22 cellular contexts compared by ENCODE assay signal in the genomic region with DNA sequence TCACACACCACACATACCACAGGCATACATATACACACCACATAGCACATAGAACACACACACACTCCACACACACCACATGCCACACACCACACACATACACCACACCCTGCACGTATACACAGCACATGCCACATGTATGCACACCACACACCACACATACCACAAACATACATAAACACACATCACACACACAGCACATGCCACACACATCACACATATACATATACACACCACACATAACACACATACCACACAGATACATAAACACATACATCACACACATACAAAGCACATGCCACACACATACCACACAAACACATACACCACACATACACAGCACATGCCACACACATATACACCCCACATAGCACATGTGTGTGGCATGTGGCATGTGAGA.
"Had no signal": no experiment of that assay in that cellular context is flagged by ENCODE, and none has a peak within 500 bp of the region (broad histone marks: within the 10 kb centered on the region; RNA-seq: fewer than 3 reads in every experiment).

No MANE protein-coding gene starts in this region.

- H3K4me2 ChIP-seq: neural progenitor cell, smooth muscle cell had no signal

- H3K27me3 Mint-ChIP-seq: natural killer cell treated with Interleukin-12 subunit alpha and Interleukin-12 subunit beta and Interleukin-15 and Interleukin-18, amount 100 ng/mL, for 72 hours; progenitor cell of endocrine pancreas had no signal

- H3K27ac Mint-ChIP-seq: memory B cell, neural progenitor cell, progenitor cell of endocrine pancreas had no signal

- H3K4me3 ChIP-seq: colonic mucosa, heart right ventricle, left lung, lower lobe of right lung, neural progenitor cell, ovary, smooth muscle cell, testis, tibial nerve had no signal

- DNase-seq: colonic mucosa; dermis blood vessel endothelial cell; heart right ventricle; hypothalamus; islet precursor cell; left lung; lower lobe of right lung; midbrain; nucleus accumbens; ovary; right cardiac atrium; stimulated activated CD4-positive, alpha-beta T cell treated with anti-CD3 and anti-CD28 coated beads, Interleukin-2, amount 100 ng/mL, for 48 hours; stimulated activated naive CD4-positive, alpha-beta T cell treated with Interleukin-2 at 50 U/mL for 16 hours; testis had no signal

- H3K27me3 ChIP-seq: colonic mucosa, neural progenitor cell, ovary, testis, tibial nerve had no signal

- H3K4me1 ChIP-seq: colonic mucosa, lower lobe of right lung, neural progenitor cell, testis, tibial nerve had no signal

- FAIRE-seq: frontal cortex had no signal

- ATAC-seq: esophagus mucosa; left lung; natural killer cell treated with Interleukin-12 subunit alpha and Interleukin-12 subunit beta and Interleukin-15 and Interleukin-18, amount 100 ng/mL, for 72 hours had no signal

- H3K27ac ChIP-seq: colonic mucosa, heart right ventricle, left lung, lower lobe of right lung, neural progenitor cell, ovary, testis, tibial nerve had no signal

- H3K4me1 Mint-ChIP-seq: neural progenitor cell had no signal

- H3K9me3 ChIP-seq: colonic mucosa, left lung, lower lobe of right lung, ovary, testis had no signal

- H3K9me3 Mint-ChIP-seq: natural killer cell treated with Interleukin-12 subunit alpha and Interleukin-12 subunit beta and Interleukin-15 and Interleukin-18, amount 100 ng/mL, for 72 hours had no signal

- H3K9ac ChIP-seq: neural progenitor cell had no signal

- H3K36me3 Mint-ChIP-seq: memory B cell; natural killer cell treated with Interleukin-12 subunit alpha and Interleukin-12 subunit beta and Interleukin-15 and Interleukin-18, amount 100 ng/mL, for 72 hours had no signal

- H3K4me3 Mint-ChIP-seq: memory B cell; natural killer cell treated with Interleukin-12 subunit alpha and Interleukin-12 subunit beta and Interleukin-15 and Interleukin-18, amount 100 ng/mL, for 72 hours; neural progenitor cell had no signal

- H3K36me3 ChIP-seq: colonic mucosa, heart right ventricle, left lung, lower lobe of right lung, neural progenitor cell, ovary, tibial nerve had no signal

- H2AFZ ChIP-seq: neural progenitor cell had no signal
